Comparison of ENCODE assay signal across 2 cellular contexts in the genomic region with DNA sequence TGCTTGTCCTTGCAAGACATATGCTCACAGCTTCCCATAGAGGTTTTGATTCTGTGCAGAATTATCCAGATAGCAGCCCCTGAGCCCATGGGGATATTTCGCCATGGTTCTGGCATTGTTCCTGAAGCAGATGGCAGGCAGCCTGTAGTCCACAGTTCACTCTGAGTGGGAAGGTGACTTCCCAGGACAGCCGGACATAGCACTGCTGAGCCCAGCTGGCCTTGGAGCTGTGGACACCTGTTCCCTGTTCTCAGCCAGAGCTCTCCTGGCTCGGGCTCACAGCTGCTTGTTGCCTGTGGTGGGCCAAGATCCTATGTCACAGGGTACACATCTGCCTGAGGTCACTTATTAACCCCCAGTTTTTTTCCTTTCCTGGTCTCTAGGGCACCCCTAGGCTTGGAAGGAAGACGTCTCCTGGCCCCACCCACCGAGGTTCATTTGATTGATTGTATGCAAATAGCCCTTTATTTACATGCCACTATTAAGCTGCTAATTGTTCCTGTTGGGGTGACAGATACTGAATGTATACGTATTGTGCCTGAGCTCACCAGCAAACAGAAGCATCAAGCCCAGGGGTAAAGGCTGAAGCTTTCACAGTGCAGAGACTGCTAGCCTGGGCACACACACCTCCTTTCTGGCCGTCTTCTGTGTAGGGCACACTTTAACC.
TF ChIP-seq lines count a peak whose summit lies in the region.

No MANE protein-coding gene starts in this region.

TF ChIP-seq in IMR-90, 13 proteins besides CTCF, POLR2A, EP300 and RAD21:
- TF ChIP-seq MXI1 (IDR thresholded peaks at IDR 0.05; ENCODE audit: borderline replicate concordance, low read depth, low read length) = no peak
- no peak for TF ChIP-seq CEBPB (IDR thresholded peaks at IDR 0.05; ENCODE audit: low read depth, low read length)
- no peak for TF ChIP-seq CHD1 (IDR thresholded peaks at IDR 0.05; ENCODE audit: low read depth, low read length)
- no peak for TF ChIP-seq BHLHE40 (IDR thresholded peaks at IDR 0.05; ENCODE audit: low read depth, low read length)
- no peak for TF ChIP-seq FOS (IDR thresholded peaks at IDR 0.05; ENCODE audit: low read depth, low read length)
- TF ChIP-seq RFX5 (IDR thresholded peaks at IDR 0.05; ENCODE audit: low read depth, low read length) = no peak
- TF ChIP-seq, protein P1, sequence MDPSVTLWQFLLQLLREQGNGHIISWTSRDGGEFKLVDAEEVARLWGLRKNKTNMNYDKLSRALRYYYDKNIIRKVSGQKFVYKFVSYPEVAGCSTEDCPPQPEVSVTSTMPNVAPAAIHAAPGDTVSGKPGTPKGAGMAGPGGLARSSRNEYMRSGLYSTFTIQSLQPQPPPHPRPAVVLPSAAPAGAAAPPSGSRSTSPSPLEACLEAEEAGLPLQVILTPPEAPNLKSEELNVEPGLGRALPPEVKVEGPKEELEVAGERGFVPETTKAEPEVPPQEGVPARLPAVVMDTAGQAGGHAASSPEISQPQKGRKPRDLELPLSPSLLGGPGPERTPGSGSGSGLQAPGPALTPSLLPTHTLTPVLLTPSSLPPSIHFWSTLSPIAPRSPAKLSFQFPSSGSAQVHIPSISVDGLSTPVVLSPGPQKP (IDR thresholded peaks at IDR 0.05; ENCODE audit: borderline replicate concordance, low read depth, low read length) = no peak
- TF ChIP-seq, protein P2, sequence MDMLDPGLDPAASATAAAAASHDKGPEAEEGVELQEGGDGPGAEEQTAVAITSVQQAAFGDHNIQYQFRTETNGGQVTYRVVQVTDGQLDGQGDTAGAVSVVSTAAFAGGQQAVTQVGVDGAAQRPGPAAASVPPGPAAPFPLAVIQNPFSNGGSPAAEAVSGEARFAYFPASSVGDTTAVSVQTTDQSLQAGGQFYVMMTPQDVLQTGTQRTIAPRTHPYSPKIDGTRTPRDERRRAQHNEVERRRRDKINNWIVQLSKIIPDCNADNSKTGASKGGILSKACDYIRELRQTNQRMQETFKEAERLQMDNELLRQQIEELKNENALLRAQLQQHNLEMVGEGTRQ (IDR thresholded peaks at IDR 0.05; ENCODE audit: low read depth, low read length) = no peak
- no peak for TF ChIP-seq RCOR1 (IDR thresholded peaks at IDR 0.05; ENCODE audit: insufficient replicate concordance, low read length)
- TF ChIP-seq MAFK (IDR thresholded peaks at IDR 0.05; ENCODE audit: low read depth, low read length) = no peak
- TF ChIP-seq MAZ (IDR thresholded peaks at IDR 0.05; ENCODE audit: borderline replicate concordance, low read depth, low read length) = no peak
- TF ChIP-seq SMC3 (IDR thresholded peaks at IDR 0.05; ENCODE audit: low read depth, low read length) = no peak
- TF ChIP-seq NFE2L2 (IDR thresholded peaks at IDR 0.05; ENCODE audit: low read depth, low read length) = no peak

TF ChIP-seq in GM12891, 5 proteins besides CTCF, POLR2A, EP300 and RAD21:
- TF ChIP-seq SPI1 (IDR thresholded peaks at IDR 0.05; ENCODE audit: low read depth, low read length) (no peak), POU2F2 (IDR thresholded peaks at IDR 0.05; ENCODE audit: low read depth, low read length) (no peak), PAX5 (IDR thresholded peaks at IDR 0.05; ENCODE audit: insufficient read depth, low read length, severe bottlenecking) (no peak), POLR2AphosphoS5 (IDR thresholded peaks at IDR 0.05; ENCODE audit: low read depth, low read length) (no peak), TAF1 (IDR thresholded peaks at IDR 0.05; ENCODE audit: low read depth, low read length) (no peak)
